ENCODE assay signal across 19 cellular contexts in genomic region chr16:74503412-74503811, GRCh38.
A peak's percentile ranks its signal among the peaks of the same experiment; 100 is the strongest.
DNase-seq lines count a peak whose midpoint lies in the region.
"Had no signal": no experiment of that assay in that cellular context is flagged by ENCODE, and none has a peak within 500 bp of the region (broad histone marks: within the 10 kb centered on the region; RNA-seq: fewer than 3 reads in every experiment).

No MANE protein-coding gene starts in this region.

- H3K27ac ChIP-seq in substantia nigra (ENCODE audit: low read depth, low read length, poor library complexity, severe bottlenecking): peak overlapping the region; percentile 38
- H3K27ac ChIP-seq: A549, HL-60, KMS-11, SJSA1 had no signal

- no peaks in the 10 kb centered on the region for H3K9me3 Mint-ChIP-seq in activated naive CD4-positive, alpha-beta T cell treated with anti-CD3 and anti-CD28 coated beads for 36 hours
- no peaks in the 10 kb centered on the region for H3K9me3 Mint-ChIP-seq in activated CD4-positive, alpha-beta T cell treated with anti-CD3 and anti-CD28 coated beads, Interleukin-2, amount 10 ng/mL, durations not matched to agents 24 days and 14 days

- no peak for DNase-seq in activated naive CD4-positive, alpha-beta T cell treated with anti-CD3 and anti-CD28 coated beads for 36 hours
- no peak for DNase-seq in activated naive CD4-positive, alpha-beta T cell treated with anti-CD3 and anti-CD28 coated beads, Interleukin-2, amount 50 U/mL, for 16 hours
- DNase-seq in Daoy (ENCODE audit: low read depth) (peak; percentile 4), glomerular visceral epithelial cell (ENCODE audit: extremely low spot score) (peak; percentile 53), substantia nigra (lab: John Stamatoyannopoulos, UW) (no peak), LoVo (ENCODE audit: low spot score) (no peak)
- no peak for DNase-seq in activated CD4-positive, alpha-beta T cell treated with anti-CD3 and anti-CD28 coated beads, Interleukin-2, amount 10 ng/mL, durations not matched to agents 24 days and 14 days
- no peak for DNase-seq in stimulated activated CD4-positive, alpha-beta T cell treated with anti-CD3 and anti-CD28 coated beads, Interleukin-4, amount 100 ng/mL, for 4 hours
- DNase-seq: C1 segment of cervical spinal cord, DMS79 treated with DMSO at 0.1 percent for 48 hours, H7, NCI-H1417 treated with DMSO at 0.1 percent for 48 hours, NCI-H187 treated with DMSO at 0.1 percent for 48 hours, NCI-H226, NCI-H524 had no signal

- peak overlapping the region; percentile 3 for H3K27ac Mint-ChIP-seq in activated naive CD4-positive, alpha-beta T cell treated with anti-CD3 and anti-CD28 coated beads for 36 hours
- no peak overlapping the region for H3K27ac Mint-ChIP-seq in activated CD4-positive, alpha-beta T cell treated with anti-CD3 and anti-CD28 coated beads, Interleukin-2, amount 10 ng/mL, durations not matched to agents 24 days and 14 days

- no peak overlapping the region for H3K4me3 Mint-ChIP-seq in activated naive CD4-positive, alpha-beta T cell treated with anti-CD3 and anti-CD28 coated beads for 36 hours
- H3K4me3 Mint-ChIP-seq in activated CD4-positive, alpha-beta T cell treated with anti-CD3 and anti-CD28 coated beads, Interleukin-2, amount 10 ng/mL, durations not matched to agents 24 days and 14 days: no peak overlapping the region

- peaks cover 7% of the 10 kb centered on the region for H3K36me3 Mint-ChIP-seq in activated naive CD4-positive, alpha-beta T cell treated with anti-CD3 and anti-CD28 coated beads for 36 hours (ENCODE audit: low read depth)
- peaks cover 35% of the 10 kb centered on the region for H3K36me3 Mint-ChIP-seq in activated CD4-positive, alpha-beta T cell treated with anti-CD3 and anti-CD28 coated beads, Interleukin-2, amount 10 ng/mL, durations not matched to agents 24 days and 14 days (ENCODE audit: low read depth)

- intact Hi-C loops in activated naive CD4-positive, alpha-beta T cell treated with anti-CD3 and anti-CD28 coated beads for 36 hours (cut with micrococcal nuclease): no loop called here
- intact Hi-C loops in activated CD4-positive, alpha-beta T cell treated with anti-CD3 and anti-CD28 coated beads, Interleukin-2, amount 10 ng/mL, durations not matched to agents 24 days and 14 days (cut with micrococcal nuclease): loop anchor here (10.0 kb wide), 1 partner anchor 71 kb away; no protein-coding TSS in a partner anchor

- CTCF ChIA-PET in activated naive CD4-positive, alpha-beta T cell treated with anti-CD3 and anti-CD28 coated beads for 36 hours (lab: Charles Lee): no interaction called here

- H3K27me3 Mint-ChIP-seq in activated naive CD4-positive, alpha-beta T cell treated with anti-CD3 and anti-CD28 coated beads for 36 hours (ENCODE audit: low read depth): no peaks in the 10 kb centered on the region
- no peaks in the 10 kb centered on the region for H3K27me3 Mint-ChIP-seq in activated CD4-positive, alpha-beta T cell treated with anti-CD3 and anti-CD28 coated beads, Interleukin-2, amount 10 ng/mL, durations not matched to agents 24 days and 14 days

- peaks cover 29% of the 10 kb centered on the region for H3K4me1 Mint-ChIP-seq in activated naive CD4-positive, alpha-beta T cell treated with anti-CD3 and anti-CD28 coated beads for 36 hours (ENCODE audit: low read depth)
- H3K4me1 Mint-ChIP-seq in activated CD4-positive, alpha-beta T cell treated with anti-CD3 and anti-CD28 coated beads, Interleukin-2, amount 10 ng/mL, durations not matched to agents 24 days and 14 days: peaks cover 12% of the 10 kb centered on the region

Comparison
In these comparisons a context has a peak if more than half of its experiments do, and no peak if none do; other contexts are left out.
1. DNase-seq: peak in Daoy (single experiment) and glomerular visceral epithelial cell (single experiment); none in activated naive CD4-positive, alpha-beta T cell treated with anti-CD3 and anti-CD28 coated beads for 36 hours (single experiment), activated naive CD4-positive, alpha-beta T cell treated with anti-CD3 and anti-CD28 coated beads, Interleukin-2, amount 50 U/mL, for 16 hours (single experiment), substantia nigra (0 of 49), activated CD4-positive, alpha-beta T cell treated with anti-CD3 and anti-CD28 coated beads, Interleukin-2, amount 10 ng/mL, durations not matched to agents 24 days and 14 days (single experiment), stimulated activated CD4-positive, alpha-beta T cell treated with anti-CD3 and anti-CD28 coated beads, Interleukin-4, amount 100 ng/mL, for 4 hours (0 of 2) and LoVo (single experiment).